Comparison of ENCODE assay signal across 8 cellular contexts in the genomic region with DNA sequence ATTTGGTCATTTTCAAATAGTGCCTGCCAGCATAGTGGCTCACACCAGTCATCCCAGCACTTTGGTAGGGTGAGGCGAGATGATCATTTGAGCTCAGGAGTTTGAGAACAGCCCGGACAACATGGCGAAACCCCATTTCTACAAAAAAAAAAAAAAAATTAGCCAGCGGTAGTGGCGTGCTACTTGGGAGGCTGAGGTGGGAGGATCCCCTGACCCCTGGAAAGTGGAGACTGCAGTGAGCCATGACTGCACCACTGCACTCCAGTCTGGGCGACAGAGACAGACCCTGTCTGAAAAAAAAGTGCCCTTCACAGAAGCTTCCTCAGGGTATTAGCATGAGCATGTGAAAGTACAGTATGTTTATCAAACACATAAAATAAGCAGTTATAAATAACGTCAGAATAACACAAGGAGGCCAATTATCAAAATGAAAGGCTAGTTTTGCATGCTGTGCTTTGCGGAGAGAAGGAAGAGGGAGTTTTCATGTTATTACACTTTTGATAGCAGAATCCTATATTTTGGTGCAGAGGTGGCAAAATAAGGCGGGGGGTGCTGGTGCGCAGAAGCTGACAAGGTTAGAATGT. TPM values are rescaled to one million over a fixed set of nuclear protein-coding genes. Genes with fewer than 3 reads are reported as not detected.
DNase-seq lines count a peak whose midpoint lies in the region; ATAC-seq and TF ChIP-seq lines count a peak whose summit lies in the region.

No MANE protein-coding gene starts in this region.

- H3K36me3 Mint-ChIP-seq in stimulated activated memory B cell treated with anti-CD40 and anti-IgM and Interleukin-4, amounts not matched to agents 10 μg/mL and 1 μg/mL and 100 μg/mL, for 72 hours = peaks cover 19% of the 10 kb centered on the region

- H3K4me1 ChIP-seq in right cardiac atrium (ENCODE audit: control insufficient read depth, insufficient read depth, low read length) = no peaks in the 10 kb centered on the region

- H3K36me3 ChIP-seq in WERI-Rb-1 = peaks cover 25% of the 10 kb centered on the region

- no peak for TF ChIP-seq CTCF in WERI-Rb-1 (IDR thresholded peaks at IDR 0.05; ENCODE audit: low read depth, low read length)

- 47% methylated on average over 10 of the region's 10 CpGs for WGBS in right cardiac atrium

- DNase-seq in NCI-H146 (lab: John Stamatoyannopoulos, UW) = peak; percentile 34
- DNase-seq in NCI-H146 treated with DMSO at 0.1 percent for 48 hours (lab: John Stamatoyannopoulos, UW; ENCODE audit: unreplicated experiment) = no peak
- DNase-seq in WERI-Rb-1 = no peak
- no peak for DNase-seq in right cardiac atrium
- DNase-seq in hypothalamus (lab: John Stamatoyannopoulos, UW) = no peak
- no peak for DNase-seq in putamen (ENCODE audit: low spot score)

- H3K9me3 ChIP-seq in WERI-Rb-1 (ENCODE audit: severe bottlenecking) (no peaks in the 10 kb centered on the region), right cardiac atrium (ENCODE audit: control insufficient read depth, low read length) (no peaks in the 10 kb centered on the region)

- H3K4me3 ChIP-seq in WERI-Rb-1 (ENCODE audit: low read depth, low read length) (peak overlapping the region; percentile 39), right cardiac atrium (ENCODE audit: low read length) (peak overlapping the region; percentile 70)

- peak overlapping the region; percentile 88 for H3K27ac Mint-ChIP-seq in stimulated activated memory B cell treated with anti-CD40 and anti-IgM and Interleukin-4, amounts not matched to agents 10 μg/mL and 1 μg/mL and 100 μg/mL, for 72 hours

- H3K27me3 ChIP-seq in WERI-Rb-1 (ENCODE audit: insufficient read depth, low read depth, severe bottlenecking) (no peaks in the 10 kb centered on the region), right cardiac atrium (ENCODE audit: control insufficient read depth, insufficient read depth) (no peaks in the 10 kb centered on the region)

- peak overlapping the region; percentile 92 for H3K4me3 Mint-ChIP-seq in stimulated activated memory B cell treated with anti-CD40 and anti-IgM and Interleukin-4, amounts not matched to agents 10 μg/mL and 1 μg/mL and 100 μg/mL, for 72 hours

- H3K4me1 Mint-ChIP-seq in stimulated activated memory B cell treated with anti-CD40 and anti-IgM and Interleukin-4, amounts not matched to agents 10 μg/mL and 1 μg/mL and 100 μg/mL, for 72 hours = peaks cover 40% of the 10 kb centered on the region

- intact Hi-C loops in right cardiac atrium (cut with DNase I) = loop anchor here in 1 of 4 donors (5.0 kb wide), 1 partner anchor 38 kb away; a partner anchor contains a TSS

- no peaks in the 10 kb centered on the region for H3K27me3 Mint-ChIP-seq in stimulated activated memory B cell treated with anti-CD40 and anti-IgM and Interleukin-4, amounts not matched to agents 10 μg/mL and 1 μg/mL and 100 μg/mL, for 72 hours

- peak overlapping the region; percentile 91 for H3K27ac ChIP-seq in WERI-Rb-1
- H3K27ac ChIP-seq in right cardiac atrium (ENCODE audit: low read length) = peak overlapping the region; percentile 78

- ATAC-seq in right cardiac atrium (no peak), GM21786 (IDR thresholded peaks at IDR 0.05; ENCODE audit: unreplicated experiment) (no peak)
- no peak for ATAC-seq in stimulated activated memory B cell treated with anti-CD40 and anti-IgM and Interleukin-4, amounts not matched to agents 10 μg/mL and 1 μg/mL and 100 μg/mL, for 72 hours

- H3K9me3 Mint-ChIP-seq in stimulated activated memory B cell treated with anti-CD40 and anti-IgM and Interleukin-4, amounts not matched to agents 10 μg/mL and 1 μg/mL and 100 μg/mL, for 72 hours = no peaks in the 10 kb centered on the region

RNA-seq across cellular contexts. Expression of a gene that starts 0.8 kb away (rescaled TPM):
- total RNA-seq in right cardiac atrium = 10 to 100 TPM; 11.4 to 19.9 (median 14.2) TPM
- 9.6 TPM for polyA plus RNA-seq in right cardiac atrium

RNA-seq across cellular contexts. Expression of a gene that starts 38.8 kb away (rescaled TPM):
- total RNA-seq in right cardiac atrium = 10 to 100 TPM in 1 of 4 donors, 1 to 10 TPM in 3; 9.3 to 11.1 (median 9.7) TPM
- 5.9 TPM for polyA plus RNA-seq in right cardiac atrium
